1 cellular context compared by ENCODE assay signal in genomic region chr9:3549243-3549642, GRCh38.
A peak's percentile ranks its signal among the peaks of the same experiment; 100 is the strongest.
TF ChIP-seq lines count a peak whose summit lies in the region.

No MANE protein-coding gene starts in this region.

TF ChIP-seq in SK-N-SH treated with all-trans-retinoic acid at 6 μM for 48 hours, 23 proteins besides CTCF, POLR2A, EP300 and RAD21 (continued from another document):
- TF ChIP-seq CSRNP3 (CRISPR knock-in tag; IDR thresholded peaks at IDR 0.05) (peak; percentile 93), ZNF8 (CRISPR knock-in tag; IDR thresholded peaks at IDR 0.05) (0 out of 2 replicates have a peak, but pooled peaks have one; percentile 48)
